ENCODE assay signal across 14 cellular contexts in the genomic region with DNA sequence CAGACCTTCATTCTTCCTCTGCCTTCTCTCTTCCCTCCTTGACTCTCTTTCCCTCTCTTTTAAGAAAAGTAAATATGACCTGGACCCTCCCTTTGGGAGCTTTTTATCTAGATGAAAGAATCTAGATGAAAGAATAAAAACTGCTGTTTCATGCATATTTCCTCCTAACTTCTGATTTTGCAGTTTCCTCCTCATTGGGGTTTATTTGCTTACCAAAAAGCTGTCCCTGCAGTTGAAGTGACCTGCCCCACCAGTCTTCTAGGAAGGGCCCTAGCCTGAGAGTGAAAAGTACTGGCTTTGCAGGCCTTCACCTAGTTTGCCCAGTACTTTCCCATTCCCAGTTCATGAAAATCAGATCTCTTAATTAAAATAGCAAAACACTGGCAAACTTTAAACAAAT. TPM values are rescaled to one million over a fixed set of nuclear protein-coding genes. Genes with fewer than 3 reads are reported as not detected.
A peak's percentile ranks its signal among the peaks of the same experiment; 100 is the strongest.
DNase-seq lines count a peak whose midpoint lies in the region; ATAC-seq and TF ChIP-seq lines count a peak whose summit lies in the region.
"Had no signal": no experiment of that assay in that cellular context is flagged by ENCODE, and none has a peak within 500 bp of the region (broad histone marks: within the 10 kb centered on the region; RNA-seq: fewer than 3 reads in every experiment).

No MANE protein-coding gene starts in this region.

- DNase-seq in Calu3 (no peak), WTC11 (ENCODE audit: low spot score) (no peak), mesendoderm (peak; percentile 10), NOMO-1 treated with dmso at 0.1 percent for 144 hours (lab: John Stamatoyannopoulos, UW; ENCODE audit: unreplicated experiment) (no peak), NCI-H1417 treated with DMSO at 0.1 percent for 48 hours (lab: John Stamatoyannopoulos, UW) (no peak), iPS-NIHi11 (ENCODE audit: low spot score) (no peak)
- DNase-seq: amniotic stem cell; IMR-90; NCI-H1092 treated with DMSO at 0.1 percent for 48 hours; NCI-H345; ovary; stimulated activated naive CD4-positive, alpha-beta T cell treated with Interleukin-2 at 50 U/mL for 16 hours had no signal

- H4K8ac ChIP-seq in mesendoderm (ENCODE audit: low read depth, low read length) = peak overlapping the region; percentile 86

- H3K9ac ChIP-seq in BLaER1 treated with 17β-estradiol and CSF1 and Interleukin-3, amounts not matched to agents 10 nM and 100 nM = peak overlapping the region in 1 of 11 experiments; percentile 17; a peak in 1 of 22 replicates
- H3K9ac ChIP-seq in mesendoderm (ENCODE audit: low read length) = no peak overlapping the region

- H3K4me3 Mint-ChIP-seq in Calu3 (ENCODE audit: low read depth, unreplicated experiment) (no peak overlapping the region), WTC11 (no peak overlapping the region)

- no peaks in the 10 kb centered on the region for H3K27me3 ChIP-seq in BLaER1 treated with 17β-estradiol and CSF1 and Interleukin-3, amounts not matched to agents 10 nM and 100 nM
- H3K27me3 ChIP-seq in mesendoderm (ENCODE audit: insufficient read depth, low read length, poor library complexity) = no peaks in the 10 kb centered on the region
- H3K27me3 ChIP-seq: ovary had no signal

- H3K36me3 ChIP-seq in BLaER1 treated with 17β-estradiol and CSF1 and Interleukin-3, amounts not matched to agents 10 nM and 100 nM = peaks cover 7 to 32% (median 16%) of the 10 kb centered on the region in 11 experiments; a peak in 18 of 22 replicates
- H3K36me3 ChIP-seq in mesendoderm (ENCODE audit: control insufficient read depth, insufficient read depth, low read length) = no peaks in the 10 kb centered on the region
- H3K36me3 ChIP-seq: ovary had no signal

- peaks cover 63% of the 10 kb centered on the region for H3K36me3 Mint-ChIP-seq in Calu3 (ENCODE audit: insufficient read depth, unreplicated experiment)
- peaks cover 60% of the 10 kb centered on the region for H3K36me3 Mint-ChIP-seq in WTC11

- H3K4me1 ChIP-seq in BLaER1 treated with 17β-estradiol and CSF1 and Interleukin-3, amounts not matched to agents 10 nM and 100 nM = peaks cover 37 to 51% (median 44%) of the 10 kb centered on the region in 10 experiments
- peaks cover 6% of the 10 kb centered on the region for H3K4me1 ChIP-seq in mesendoderm (ENCODE audit: control insufficient read depth, low read depth, low read length)

- intact Hi-C loops in Calu3 (cut with micrococcal nuclease; ENCODE audit: unreplicated experiment) = no loop called here

- H3K9me3 ChIP-seq in BLaER1 treated with 17β-estradiol and CSF1 and Interleukin-3, amounts not matched to agents 10 nM and 100 nM (replicated peaks in 1 of 11) = no peaks in the 10 kb centered on the region
- H3K9me3 ChIP-seq: ovary had no signal

- H3K4me2 ChIP-seq in BLaER1 treated with 17β-estradiol and CSF1 and Interleukin-3, amounts not matched to agents 10 nM and 100 nM = peak overlapping the region in 10 of 11 experiments; percentile 7 to 83 (median 40); a peak in 12 of 22 replicates
- no peak overlapping the region for H3K4me2 ChIP-seq in mesendoderm (ENCODE audit: low read length)

- H2BK5ac ChIP-seq in mesendoderm (ENCODE audit: low read length) = peak overlapping the region; percentile 75

- peak overlapping the region in 3 of 11 experiments; percentile 10 to 33 (median 22); a peak in 5 of 22 replicates for H3K27ac ChIP-seq in BLaER1 treated with 17β-estradiol and CSF1 and Interleukin-3, amounts not matched to agents 10 nM and 100 nM
- H3K27ac ChIP-seq in mesendoderm (ENCODE audit: low read depth, low read length) = peak overlapping the region; percentile 86
- H3K27ac ChIP-seq: ovary had no signal

- peak overlapping the region; percentile 69 for H3K56ac ChIP-seq in mesendoderm (ENCODE audit: low read length)

- TF ChIP-seq CTCF in Calu3 (IDR thresholded peaks at IDR 0.05; ENCODE audit: unreplicated experiment) = no peak
- TF ChIP-seq CTCF in WTC11 (IDR thresholded peaks at IDR 0.05) = no peak

- H3K4ac ChIP-seq in mesendoderm (ENCODE audit: low read depth, low read length) = peak overlapping the region; percentile 91

- no peak overlapping the region for H3K4me3 ChIP-seq in BLaER1 treated with 17β-estradiol and CSF1 and Interleukin-3, amounts not matched to agents 10 nM and 100 nM
- H3K4me3 ChIP-seq in mesendoderm (ENCODE audit: low read length) = no peak overlapping the region
- H3K4me3 ChIP-seq: ovary had no signal

- peak overlapping the region; percentile 74 for H2BK15ac ChIP-seq in mesendoderm (replicated peaks; ENCODE audit: low read depth)

- H3K4me1 Mint-ChIP-seq in Calu3 (ENCODE audit: low read depth, unreplicated experiment) (peaks cover 71% of the 10 kb centered on the region), WTC11 (peaks cover 2% of the 10 kb centered on the region; the same call in 1 of the 2 replicates)

- H2AK5ac ChIP-seq in mesendoderm (ENCODE audit: low read length) = no peak overlapping the region

- no peak overlapping the region for H2BK120ac ChIP-seq in mesendoderm (ENCODE audit: low read depth, low read length)

- no peaks in the 10 kb centered on the region for H3K79me1 ChIP-seq in mesendoderm (ENCODE audit: low read length)

- H3K27ac Mint-ChIP-seq in Calu3 (ENCODE audit: unreplicated experiment) = peak overlapping the region; percentile 14
- H3K27ac Mint-ChIP-seq in WTC11 = peak overlapping the region; percentile 84; the same call in 1 of the 2 replicates

- no peak overlapping the region for H3K23ac ChIP-seq in mesendoderm (ENCODE audit: low read length)

- CTCF ChIA-PET in Calu3 (lab: Charles Lee) (no interaction called here), WTC11 (lab: Charles Lee) (interaction anchor here (1.3 kb wide), 1 partner anchor 28 kb away, joined by 3 read pairs; no protein-coding TSS in a partner anchor)

- no peak overlapping the region for H4K5ac ChIP-seq in mesendoderm (ENCODE audit: low read length)

- peak overlapping the region; percentile 87 for H3K18ac ChIP-seq in mesendoderm (ENCODE audit: low read length)

- H3K79me2 ChIP-seq in mesendoderm (ENCODE audit: control insufficient read depth, insufficient read depth, low read length) = no peaks in the 10 kb centered on the region

- POLR2A ChIA-PET in WTC11 (lab: Charles Lee) = no interaction called here

- ATAC-seq in WTC11 (no peak), HG03520 (IDR thresholded peaks at IDR 0.05; ENCODE audit: unreplicated experiment) (no peak)

- BruUV-seq in Calu3 (replicated peaks; lab: Mats Ljungman, UMichigan) = no TSS peak

- no peaks in the 10 kb centered on the region for H3K9me3 Mint-ChIP-seq in Calu3 (ENCODE audit: low read depth, unreplicated experiment)
- no peaks in the 10 kb centered on the region for H3K9me3 Mint-ChIP-seq in WTC11

- no peaks in the 10 kb centered on the region for H4K20me1 ChIP-seq in BLaER1 treated with 17β-estradiol and CSF1 and Interleukin-3, amounts not matched to agents 10 nM and 100 nM

- H3K27me3 Mint-ChIP-seq in Calu3 (ENCODE audit: unreplicated experiment) (no peaks in the 10 kb centered on the region), WTC11 (ENCODE audit: low read depth) (no peaks in the 10 kb centered on the region)

TF ChIP-seq in WTC11, 78 proteins besides CTCF, POLR2A, EP300 and RAD21:
- TF ChIP-seq, protein P1, sequence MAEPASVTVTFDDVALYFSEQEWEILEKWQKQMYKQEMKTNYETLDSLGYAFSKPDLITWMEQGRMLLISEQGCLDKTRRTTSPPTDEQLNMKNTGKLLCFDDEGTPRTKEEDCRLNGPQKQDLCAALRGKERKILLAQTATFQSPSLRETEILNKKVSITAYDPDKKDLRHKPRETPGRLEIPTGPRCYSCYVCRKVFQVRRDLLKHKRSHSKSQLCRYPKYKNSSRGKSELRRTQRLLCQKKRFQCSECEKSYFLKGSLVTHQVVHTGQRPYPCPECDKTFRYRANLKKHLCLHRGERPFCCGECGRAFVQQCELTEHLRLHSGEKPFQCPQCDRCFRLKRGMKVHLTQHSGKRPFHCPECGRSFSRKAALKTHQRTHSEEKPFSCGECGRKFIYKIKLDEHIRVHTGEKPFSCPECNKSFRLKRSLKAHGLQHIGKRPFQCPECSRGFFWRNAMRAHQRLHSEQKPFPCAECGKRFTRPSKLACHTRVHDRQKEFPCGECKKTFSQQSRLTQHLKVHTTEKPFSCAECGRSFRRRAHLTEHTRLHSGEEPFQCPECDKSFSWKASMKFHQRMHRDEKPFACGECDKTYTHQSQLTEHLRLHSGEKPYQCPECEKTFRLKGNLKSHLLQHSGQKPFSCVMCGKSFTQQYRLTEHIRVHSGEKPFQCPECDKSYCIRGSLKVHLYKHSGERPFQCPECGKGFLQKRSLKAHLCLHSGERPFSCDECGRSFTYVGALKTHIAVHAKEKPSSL (CRISPR knock-in tag; conservative IDR thresholded peaks at IDR 0.05) = no peak
- no peak for TF ChIP-seq NFYB (CRISPR knock-in tag; conservative IDR thresholded peaks at IDR 0.05; ENCODE audit: low read depth)

RNA-seq across cellular contexts. Expression of gene CACYBP, which starts 28.3 kb away (rescaled TPM):
- 299 and 384 TPM in 2 replicates for total RNA-seq in Calu3 (2022)
- total RNA-seq in WTC11 (2021) = 167 to 211 TPM (median 185 TPM) in 3 replicates
- 113 TPM for polyA plus RNA-seq in mesendoderm (2013, experiment 1 of 2)
- 111 TPM for polyA plus RNA-seq in mesendoderm (2013, experiment 2 of 2)

RNA-seq across cellular contexts. Expression of gene MRPS14, which starts 51.8 kb away (rescaled TPM):
- total RNA-seq in Calu3 (2022) = 29.9 and 33.6 TPM in 2 replicates
- total RNA-seq in WTC11 (2021) = 30.4 to 33.1 TPM (median 32.1 TPM) in 3 replicates
- 52.1 TPM for polyA plus RNA-seq in mesendoderm (2013, experiment 1 of 2)
- polyA plus RNA-seq in mesendoderm (2013, experiment 2 of 2) = 50.0 TPM
